In genomic region chr1:211133841-211134669, GRCh38 we compare ENCODE assay signal across 8 cellular contexts. TPM values are rescaled to one million over a fixed set of nuclear protein-coding genes. Genes with fewer than 3 reads are reported as not detected.
DNase-seq lines count a peak whose midpoint lies in the region; ATAC-seq and TF ChIP-seq lines count a peak whose summit lies in the region.

Gene KCNH1, minus strand, starts transcription at chr1:211134148. Its CDS starts 203 bp downstream, at chr1:211133945.

- DNase-seq in NCI-H1092 treated with DMSO at 0.1 percent for 48 hours (lab: John Stamatoyannopoulos, UW): peak; percentile 93
- peak; percentile 36 to 71 (median 55) for DNase-seq in T-helper 1 cell
- peak; percentile 82 for DNase-seq in hepatic stellate cell (ENCODE audit: low spot score)
- DNase-seq in retina: peak; percentile 95
- peak; percentile 73 to 93 for DNase-seq in aorta

- intact Hi-C loops in aorta (cut with DNase I): loop anchor here (2.0 to 10.0 kb wide), 6 partner anchors 549 to 727 kb away; no protein-coding TSS in a partner anchor

- peak; percentile 83 for TF ChIP-seq CTCF in GM12874 (IDR thresholded peaks at IDR 0.05; ENCODE audit: insufficient read depth, low read depth, low read length)

- H3K36me3 ChIP-seq in aorta (ENCODE audit: control insufficient read depth in 1 of 2, insufficient read depth in 2 of 2, low read length in 1 of 2): no peaks in the 10 kb centered on the region

- H3K27ac ChIP-seq in angular gyrus (ENCODE audit: low read depth, low read length) (peak within 1 kb of the TSS; percentile 74), aorta (ENCODE audit: low read depth in 1 of 2, low read length in 2 of 2) (no peak within 1 kb of the TSS)

- no peaks in the 10 kb centered on the region for H3K9me3 ChIP-seq in aorta (ENCODE audit: control insufficient read depth, low read length)

- peak within 1 kb of the TSS; percentile 4 to 6 for H3K4me3 ChIP-seq in aorta (ENCODE audit: low read length in 2 of 2)

- 2% methylated on average over 48 to 60 of the region's 60 CpGs for WGBS in aorta, 2 donors

- ATAC-seq in HG02642 (IDR thresholded peaks at IDR 0.05; ENCODE audit: poor library complexity, unreplicated experiment): peak; percentile 93
- ATAC-seq in aorta (ENCODE audit: low FRiP score): peak; percentile 92

- no peaks in the 10 kb centered on the region for H3K4me1 ChIP-seq in aorta (ENCODE audit: control insufficient read depth in 1 of 2, insufficient read depth in 2 of 2, low read length in 2 of 2)

- H3K27me3 ChIP-seq in aorta (ENCODE audit: control insufficient read depth in 1 of 2, insufficient read depth in 2 of 2, low read length in 1 of 2): no peaks in the 10 kb centered on the region

RNA-seq across cellular contexts. Expression of gene KCNH1, which starts in this region (rescaled TPM):
- total RNA-seq in aorta: under 1 TPM; 0.19 to 0.96 TPM
- under 1 TPM in 1 of 2 donors, not detected in 1; 0.03 TPM for polyA plus RNA-seq in aorta

Comparison
In these comparisons a context has a peak if more than half of its experiments do, and no peak if none do; other contexts are left out.
1. Peak in DNase-seq, ATAC-seq and H3K4me3 ChIP-seq in aorta; RNA of the gene not detected or under 1 TPM.